Comparison of ENCODE assay signal across 8 cellular contexts in genomic region chr19:48445606-48446481, GRCh38. TPM values are rescaled to one million over a fixed set of nuclear protein-coding genes. Genes with fewer than 3 reads are reported as not detected.
DNase-seq lines count a peak whose midpoint lies in the region; TF ChIP-seq lines count a peak whose summit lies in the region.

Gene GRWD1 (plus strand): TSS chr19:48445983. CDS start chr19:48446006, 23 bp downstream.

- no peaks in the 10 kb centered on the region for H3K27me3 Mint-ChIP-seq in nephron (ENCODE audit: low read depth)
- H3K27me3 Mint-ChIP-seq in stimulated activated naive CD8-positive, alpha-beta T cell treated with anti-CD3 and anti-CD28 coated beads, Interleukin-15, Interleukin-2, amounts not matched to agents 100 ng/mL and 50 ng/mL, for 24 hours = peaks cover 23% of the 10 kb centered on the region

- H3K27me3 ChIP-seq in H7 (ENCODE audit: control insufficient read depth, insufficient read depth, low read length) = no peaks in the 10 kb centered on the region

- DNase-seq in EH (ENCODE audit: low read depth) = peak; percentile 98
- DNase-seq in H7 = peak; percentile 96
- peak; percentile 99 for DNase-seq in M059J (ENCODE audit: low read depth)
- DNase-seq in SHP77 (lab: John Stamatoyannopoulos, UW) = peak; percentile 97 to 98
- peak; percentile 91 for DNase-seq in activated effector memory CD4-positive, alpha-beta T cell treated with Interleukin-2 at 50 U/mL for 16 hours
- DNase-seq in fibroblast of the aortic adventitia (ENCODE audit: low read depth) = peak; percentile 97

- peaks cover 18% of the 10 kb centered on the region for H3K36me3 ChIP-seq in H7 (replicated peaks; ENCODE audit: control insufficient read depth, insufficient read depth, low read length)

- H3K4me3 Mint-ChIP-seq in nephron = peak within 1 kb of the TSS; percentile 85 to 94 (median 90)
- peak within 1 kb of the TSS; percentile 88 for H3K4me3 Mint-ChIP-seq in stimulated activated naive CD8-positive, alpha-beta T cell treated with anti-CD3 and anti-CD28 coated beads, Interleukin-15, Interleukin-2, amounts not matched to agents 100 ng/mL and 50 ng/mL, for 24 hours

- H3K4me3 ChIP-seq in H7 (ENCODE audit: insufficient read depth, low read depth, low read length) = peak within 1 kb of the TSS; percentile 81
- H3K4me3 ChIP-seq in fibroblast of the aortic adventitia (ENCODE audit: low read depth, low read length) = peak within 1 kb of the TSS; percentile 96

- TF ChIP-seq CTCF in fibroblast of the aortic adventitia (IDR thresholded peaks at IDR 0.05; ENCODE audit: insufficient read depth, low read length) (peak; percentile 13), nephron (IDR thresholded peaks at IDR 0.05; ENCODE audit: unreplicated experiment in 3 of 3) (no peak)

- peaks cover 15% of the 10 kb centered on the region for H3K4me1 Mint-ChIP-seq in nephron
- H3K4me1 Mint-ChIP-seq in stimulated activated naive CD8-positive, alpha-beta T cell treated with anti-CD3 and anti-CD28 coated beads, Interleukin-15, Interleukin-2, amounts not matched to agents 100 ng/mL and 50 ng/mL, for 24 hours (ENCODE audit: low read depth) = peaks cover 38% of the 10 kb centered on the region

- peaks cover 28% of the 10 kb centered on the region for H3K36me3 Mint-ChIP-seq in nephron (ENCODE audit: low read depth)
- H3K36me3 Mint-ChIP-seq in stimulated activated naive CD8-positive, alpha-beta T cell treated with anti-CD3 and anti-CD28 coated beads, Interleukin-15, Interleukin-2, amounts not matched to agents 100 ng/mL and 50 ng/mL, for 24 hours (ENCODE audit: low read depth) = peaks cover 37% of the 10 kb centered on the region

- peak within 1 kb of the TSS; percentile 92 to 95 (median 95) for H3K27ac Mint-ChIP-seq in nephron
- H3K27ac Mint-ChIP-seq in stimulated activated naive CD8-positive, alpha-beta T cell treated with anti-CD3 and anti-CD28 coated beads, Interleukin-15, Interleukin-2, amounts not matched to agents 100 ng/mL and 50 ng/mL, for 24 hours = peak within 1 kb of the TSS; percentile 95

- no peaks in the 10 kb centered on the region for H3K9me3 Mint-ChIP-seq in nephron
- H3K9me3 Mint-ChIP-seq in stimulated activated naive CD8-positive, alpha-beta T cell treated with anti-CD3 and anti-CD28 coated beads, Interleukin-15, Interleukin-2, amounts not matched to agents 100 ng/mL and 50 ng/mL, for 24 hours = no peaks in the 10 kb centered on the region

RNA-seq across cellular contexts. Expression of gene GRWD1, which starts in this region (rescaled TPM):
- total RNA-seq in H7 (2014; rRNA removed; shearing (Covaris generic)) = 80.6 and 97.8 TPM in 2 replicates
- 41.3 and 49.9 TPM in 2 replicates for total RNA-seq in M059J (2014; rRNA removed; shearing (Covaris generic))
- 34.1 and 34.6 TPM in 2 replicates for total RNA-seq in fibroblast of the aortic adventitia (ENCODE audit: low replicate concordance)

Comparison
In these comparisons a context has a peak if more than half of its experiments do, and no peak if none do; other contexts are left out.
1. Peak in every context shown above with its lines: DNase-seq and H3K4me3 ChIP-seq.